Comparison of ENCODE assay signal across 1 cellular context in the genomic region with DNA sequence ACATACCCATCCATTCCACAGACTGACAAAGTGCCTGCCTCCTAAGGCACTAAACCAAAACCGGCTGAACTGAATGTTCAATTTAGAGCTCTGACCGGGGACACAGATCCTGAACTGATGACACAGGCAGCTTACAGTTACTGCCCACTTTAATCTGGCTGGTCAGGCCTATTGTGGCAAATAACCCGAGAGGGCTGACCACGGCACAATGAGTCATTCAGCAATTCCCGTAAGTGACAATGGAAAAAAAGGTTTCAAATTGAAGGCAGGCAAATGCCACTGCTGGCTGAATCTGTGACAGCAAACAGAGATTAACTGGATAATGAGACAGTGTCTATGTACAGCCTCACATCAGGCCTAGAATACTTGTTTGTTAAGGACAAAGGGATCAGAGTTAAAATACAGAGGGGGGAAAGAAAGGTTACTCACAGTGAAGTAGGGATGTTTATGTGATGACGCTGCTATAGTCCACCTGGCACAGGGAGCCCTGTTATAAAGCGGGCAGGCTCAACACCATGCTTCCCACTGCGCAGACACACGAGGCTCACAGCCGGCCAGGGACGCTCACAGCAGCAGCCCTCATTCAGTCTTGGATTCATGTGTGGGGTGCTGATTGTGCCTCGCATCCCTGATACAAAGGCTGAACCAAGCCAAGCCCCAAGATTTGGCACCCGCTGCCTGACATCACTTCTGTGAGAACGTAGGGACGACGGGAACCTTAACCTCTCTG.
TF ChIP-seq lines count a peak whose summit lies in the region.

No MANE protein-coding gene starts in this region.

TF ChIP-seq in HepG2, 621 proteins besides CTCF, POLR2A, EP300 and RAD21 (continued from another document):
- no peak for TF ChIP-seq ZSCAN5A (CRISPR knock-in tag; IDR thresholded peaks at IDR 0.05; ENCODE audit: borderline replicate concordance)
- 0 out of 2 replicates have a peak, but pooled peaks have one; percentile 36 for TF ChIP-seq HMG20A (CRISPR knock-in tag; IDR thresholded peaks at IDR 0.05; ENCODE audit: borderline replicate concordance)
- peak; percentile 60; the same call in 1 of the 2 replicates for TF ChIP-seq SOX5 (CRISPR knock-in tag; IDR thresholded peaks at IDR 0.05; ENCODE audit: borderline replicate concordance)
- TF ChIP-seq ARID5B (CRISPR knock-in tag; IDR thresholded peaks at IDR 0.05): peak; percentile 33; the same call in 1 of the 2 replicates
- TF ChIP-seq FOSL2 (CRISPR knock-in tag; IDR thresholded peaks at IDR 0.05): peak; percentile 88
